In the genomic region with DNA sequence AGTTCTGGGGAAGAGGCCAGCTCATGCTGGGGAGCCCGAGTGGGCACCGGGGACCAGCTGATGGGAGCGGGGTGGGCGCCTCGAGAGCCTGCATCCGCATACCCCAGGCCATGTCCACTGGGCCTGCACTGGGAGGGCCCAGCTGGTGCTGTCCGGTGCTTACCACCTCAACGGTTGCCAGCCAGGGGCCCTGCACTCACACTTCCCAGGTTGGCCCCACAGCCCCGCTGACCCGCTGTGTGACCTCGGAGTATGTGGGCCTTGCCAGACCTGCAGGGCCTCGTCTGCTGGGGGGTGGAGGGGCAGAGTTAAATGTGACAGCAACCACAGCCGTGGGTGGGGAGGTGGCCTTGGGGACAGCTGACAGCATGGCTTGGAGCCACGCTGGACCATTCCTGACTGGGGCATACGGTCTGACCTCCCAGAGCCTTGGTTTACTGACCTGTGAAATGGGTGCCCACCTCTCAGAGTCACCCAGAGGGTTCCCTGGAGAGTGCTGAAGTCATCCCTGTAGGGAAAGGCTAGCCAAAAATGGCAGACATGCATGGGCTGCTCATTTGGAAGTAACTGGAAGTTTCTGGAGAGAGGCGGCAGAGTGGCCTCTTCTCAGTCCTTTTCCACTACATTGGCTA, we compare ENCODE assay signal across 23 cellular contexts. TPM values are rescaled to one million over a fixed set of nuclear protein-coding genes. Genes with fewer than 3 reads are reported as not detected.
"Had no signal": no experiment of that assay in that cellular context is flagged by ENCODE, and none has a peak within 500 bp of the region (broad histone marks: within the 10 kb centered on the region; RNA-seq: fewer than 3 reads in every experiment).

No MANE protein-coding gene starts in this region.

- H3K36me3 ChIP-seq: adrenal gland, ascending aorta, brain microvascular endothelial cell, esophagus squamous epithelium, gastrocnemius medialis, neural progenitor cell, thyroid gland had no signal

- H3K27me3 ChIP-seq: adrenal gland, ascending aorta, brain microvascular endothelial cell, esophagus squamous epithelium, gastrocnemius medialis, thyroid gland had no signal

- H3K9me3 ChIP-seq: adrenal gland, ascending aorta, esophagus squamous epithelium, gastrocnemius medialis, thyroid gland had no signal

- DNase-seq: activated B cell treated with CpG ODN at 0.5 μM for 24 hours; activated CD4-positive, alpha-beta memory T cell treated with anti-CD3 and anti-CD28 coated beads for 36 hours; activated CD4-positive, alpha-beta T cell treated with anti-CD3 and anti-CD28 coated beads for 4 hours; activated naive CD4-positive, alpha-beta T cell; activated T-cell treated with anti-CD3 and anti-CD28 coated beads for 4 hours; brain microvascular endothelial cell; central memory CD4-positive, alpha-beta T cell; effector memory CD8-positive, alpha-beta T cell; esophagus squamous epithelium; gastrocnemius medialis; head of caudate nucleus; left colon; naive thymus-derived CD4-positive, alpha-beta T cell; stimulated activated CD4-positive, alpha-beta T cell treated with anti-CD3 and anti-CD28 coated beads, Interleukin-12 subunit alpha, Interleukin-12 subunit beta, amount 100 ng/mL, for 4 hours; stimulated activated CD4-positive, alpha-beta T cell treated with anti-CD3 and anti-CD28 coated beads, Interleukin-4, amount 100 ng/mL, for 4 hours; stimulated activated naive CD8-positive, alpha-beta T cell treated with anti-CD3 and anti-CD28 coated beads, Interleukin-15, Interleukin-2, amounts not matched to agents 100 U/mL and 50 U/mL, for 24 hours; T-helper 9 cell; thyroid gland had no signal

- H3K4me2 ChIP-seq: neural progenitor cell had no signal

- H3K4me3 ChIP-seq: adrenal gland, ascending aorta, esophagus squamous epithelium, gastrocnemius medialis, lung, neural progenitor cell, thyroid gland had no signal

- H2AFZ ChIP-seq: neural progenitor cell had no signal

- H3K4me1 ChIP-seq: ascending aorta, neural progenitor cell had no signal

- H3K9ac ChIP-seq: neural progenitor cell had no signal

- H3K27ac ChIP-seq: adrenal gland, ascending aorta, brain microvascular endothelial cell, esophagus squamous epithelium, gastrocnemius medialis, neural progenitor cell, thyroid gland had no signal

RNA-seq across cellular contexts. Expression of a gene that starts 59.5 kb away (rescaled TPM):
- total RNA-seq: T-helper 1 cell treated with Interleukin-12 subunit alpha and Interleukin-12 subunit beta and Interleukin-4 antibody, amounts not matched to agents 30 ng/mL and 1 ng/mL, for 36 hours had no signal
- polyA plus RNA-seq: naive thymus-derived CD4-positive, alpha-beta T cell had no signal
